In the genomic region with DNA sequence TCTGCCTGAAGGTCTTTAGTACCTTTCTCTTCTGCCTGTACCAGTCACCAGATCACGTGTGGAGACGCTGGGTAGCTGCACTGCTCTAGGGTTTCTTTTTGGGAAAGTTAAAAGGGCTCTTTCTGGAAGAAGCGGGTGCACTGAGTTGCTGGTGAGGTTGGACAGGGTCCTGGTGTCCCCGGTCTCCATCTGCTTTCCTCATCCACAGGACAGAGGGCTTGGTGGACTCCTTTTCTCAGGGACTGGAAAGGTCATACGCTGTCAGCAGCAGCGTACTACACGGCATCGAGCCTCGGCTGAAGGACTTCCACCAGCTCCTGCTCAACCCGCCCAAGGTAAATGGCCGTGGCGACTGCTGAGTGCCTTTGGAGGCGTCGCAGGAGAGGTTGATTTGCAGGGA, we compare ENCODE assay signal across 21 cellular contexts.
"Had no signal": no experiment of that assay in that cellular context is flagged by ENCODE, and none has a peak within 500 bp of the region (broad histone marks: within the 10 kb centered on the region; RNA-seq: fewer than 3 reads in every experiment).

No MANE protein-coding gene starts in this region.

- H3K79me2 ChIP-seq: parathyroid adenoma had no signal

- H3K4me3 ChIP-seq: esophagus muscularis mucosa, gastroesophageal sphincter, prostate gland, spleen, stomach, thyroid gland had no signal

- H3K9ac ChIP-seq: parathyroid adenoma had no signal

- ATAC-seq: effector memory CD8-positive, alpha-beta T cell; gastroesophageal sphincter; naive thymus-derived CD4-positive, alpha-beta T cell; sciatic nerve; stimulated activated naive B cell treated with anti-CD40 and anti-IgM and Interleukin-4, amounts not matched to agents 10 μg/mL and 1 μg/mL and 100 μg/mL, for 72 hours had no signal

- H3K9me3 ChIP-seq: esophagus muscularis mucosa, gastroesophageal sphincter, prostate gland, spleen, stomach, thyroid gland had no signal

- FAIRE-seq: urothelium cell line had no signal

- H3K27ac ChIP-seq: epithelial cell of prostate, esophagus muscularis mucosa, gastroesophageal sphincter, parathyroid adenoma, prostate gland, spleen, stomach, thyroid gland had no signal

- DNase-seq: cortex of kidney; effector memory CD8-positive, alpha-beta T cell; foreskin fibroblast; glutamatergic neuron; immature natural killer cell; mammary epithelial cell; naive thymus-derived CD4-positive, alpha-beta T cell; nephron progenitor cell; spleen; stimulated activated CD4-positive, alpha-beta T cell treated with anti-CD3 and anti-CD28 coated beads, Interleukin-2, amount 100 ng/mL, for 24 hours; stimulated activated CD4-positive, alpha-beta T cell treated with anti-CD3 and anti-CD28 coated beads, Interleukin-4, amount 100 ng/mL, for 4 hours; stimulated activated naive B cell treated with anti-CD40 and anti-IgM and Interleukin-4, amounts not matched to agents 10 μg/mL and 1 μg/mL and 100 μg/mL, for 72 hours; stomach; thyroid gland had no signal

- H3K4me1 ChIP-seq: esophagus muscularis mucosa, gastroesophageal sphincter, parathyroid adenoma, prostate gland, spleen, stomach, thyroid gland had no signal

- H2AFZ ChIP-seq: parathyroid adenoma had no signal

- H3K27me3 ChIP-seq: esophagus muscularis mucosa, gastroesophageal sphincter, spleen, stomach, thyroid gland had no signal
